Comparison of ENCODE assay signal across 29 cellular contexts in genomic region chr2:241842067-241842415, GRCh38. TPM values are rescaled to one million over a fixed set of nuclear protein-coding genes. Genes with fewer than 3 reads are reported as not detected.
DNase-seq lines count a peak whose midpoint lies in the region; ATAC-seq and TF ChIP-seq lines count a peak whose summit lies in the region.
"Had no signal": no experiment of that assay in that cellular context is flagged by ENCODE, and none has a peak within 500 bp of the region (broad histone marks: within the 10 kb centered on the region; RNA-seq: fewer than 3 reads in every experiment).

No MANE protein-coding gene starts in this region.

- H3K9me3 Mint-ChIP-seq in CD14-positive monocyte, result peaks cover 0 to 3% (median 0%) of the 10 kb centered on the region in 7 donors
- H3K9me3 Mint-ChIP-seq in central memory CD8-positive, alpha-beta T cell, result no peaks in the 10 kb centered on the region
- H3K9me3 Mint-ChIP-seq: activated T-helper 17 cell treated with anti-CD3 and anti-CD28 coated beads, Interleukin-2, amount 50 U/mL, for 72 hours had no signal

- peaks cover 4 to 6% of the 10 kb centered on the region in 2 donors for H3K36me3 Mint-ChIP-seq in CD14-positive monocyte
- H3K36me3 Mint-ChIP-seq in central memory CD8-positive, alpha-beta T cell (ENCODE audit: insufficient read depth), result peaks cover 12% of the 10 kb centered on the region

- WGBS in neuronal stem cell (ENCODE audit: extremely low coverage in 2 of 2, insufficient read length in 2 of 2, insufficient replicate concordance in 1 of 2), 2 donors, result no CpG with 5 or more reads among the region's 11 CpGs

- H3K18ac ChIP-seq in neuronal stem cell (ENCODE audit: low read length), result no peak overlapping the region

- no peak overlapping the region for H3K4me3 ChIP-seq in neuronal stem cell (ENCODE audit: low read length in 2 of 2)
- H3K4me3 ChIP-seq in SJCRH30, result no peak overlapping the region
- H3K4me3 ChIP-seq: smooth muscle cell, uterus had no signal

- H3K4me3 Mint-ChIP-seq in CD14-positive monocyte, result peak overlapping the region in 1 of 2 donors; percentile 89
- H3K4me3 Mint-ChIP-seq in central memory CD8-positive, alpha-beta T cell, result peak overlapping the region; percentile 18

- no peak overlapping the region for H2BK12ac ChIP-seq in neuronal stem cell (ENCODE audit: low read length)

- peak overlapping the region; percentile 64 for H2BK15ac ChIP-seq in neuronal stem cell (ENCODE audit: low read length)

- no peak overlapping the region for H2BK120ac ChIP-seq in neuronal stem cell (ENCODE audit: low read depth, low read length)

- no peak overlapping the region for H3K14ac ChIP-seq in neuronal stem cell (ENCODE audit: low read length)

- H4K8ac ChIP-seq in neuronal stem cell (ENCODE audit: low read depth, low read length), result no peak overlapping the region

- H2AFZ ChIP-seq in neuronal stem cell (ENCODE audit: low read length), result no peak overlapping the region

- H3K36me3 ChIP-seq in neuronal stem cell (replicated peaks in 1 of 2; ENCODE audit: control insufficient read depth in 2 of 2, insufficient read depth in 2 of 2, low read length in 2 of 2) (no peaks in the 10 kb centered on the region), SJCRH30 (no peaks in the 10 kb centered on the region)
- H3K36me3 ChIP-seq: colonic mucosa, heart left ventricle, Peyer's patch, uterus had no signal

- intact Hi-C loops in CD14-positive monocyte (cut with micrococcal nuclease), result no loop called here

- no peaks in the 10 kb centered on the region for H3K79me1 ChIP-seq in neuronal stem cell (ENCODE audit: low read depth, low read length)

- no peak overlapping the region for H3K23ac ChIP-seq in neuronal stem cell (ENCODE audit: low read depth, low read length, poor library complexity)

- no peak overlapping the region for H2BK5ac ChIP-seq in neuronal stem cell (ENCODE audit: low read length)

- peaks cover 38% of the 10 kb centered on the region for H3K4me1 Mint-ChIP-seq in CD14-positive monocyte
- peaks cover 51% of the 10 kb centered on the region for H3K4me1 Mint-ChIP-seq in central memory CD8-positive, alpha-beta T cell

- H2AK5ac ChIP-seq in neuronal stem cell (ENCODE audit: low read depth, low read length), result no peak overlapping the region

- no peak for ATAC-seq in central memory CD8-positive, alpha-beta T cell (replicated peaks; ENCODE audit: extremely low read depth, poor library complexity, severe bottlenecking)
- ATAC-seq in GM18873 (IDR thresholded peaks at IDR 0.05; ENCODE audit: low FRiP score, unreplicated experiment) (no peak), GM21723 (IDR thresholded peaks at IDR 0.05; ENCODE audit: unreplicated experiment) (no peak)
- ATAC-seq: esophagus mucosa had no signal

- H3K27me3 ChIP-seq in neuronal stem cell (ENCODE audit: control insufficient read depth in 3 of 3, insufficient read depth in 3 of 3, low read depth in 1 of 3, low read length in 3 of 3), result peaks cover 0 to 22% (median 17%) of the 10 kb centered on the region in 3 experiments
- no peaks in the 10 kb centered on the region for H3K27me3 ChIP-seq in SJCRH30
- H3K27me3 ChIP-seq: colonic mucosa, heart left ventricle, Peyer's patch, uterus had no signal

- H3K27me3 Mint-ChIP-seq in CD14-positive monocyte (ENCODE audit: low read depth in 3 of 3), result peaks cover 7 to 34% (median 25%) of the 10 kb centered on the region in 3 donors
- H3K27me3 Mint-ChIP-seq in central memory CD8-positive, alpha-beta T cell, result no peaks in the 10 kb centered on the region

- no peak for TF ChIP-seq CTCF in CD14-positive monocyte (IDR thresholded peaks at IDR 0.05)

- H3K9ac ChIP-seq in neuronal stem cell (ENCODE audit: low read depth, low read length, poor library complexity), result no peak overlapping the region

- H3K4me1 ChIP-seq in neuronal stem cell (ENCODE audit: control insufficient read depth in 2 of 2, insufficient read depth in 1 of 2, low read depth in 1 of 2, low read length in 2 of 2), result peaks cover 0 to 6% of the 10 kb centered on the region in 2 donors
- no peaks in the 10 kb centered on the region for H3K4me1 ChIP-seq in SJCRH30
- H3K4me1 ChIP-seq: colonic mucosa had no signal

- DNase-seq in CD14-positive monocyte (ENCODE audit: low spot score) (no peak), GM03348 (ENCODE audit: low spot score) (peak; percentile 4), neuronal stem cell (ENCODE audit: low spot score) (no peak), SJCRH30 (no peak), hepatic stellate cell (ENCODE audit: low spot score) (no peak)
- DNase-seq in central memory CD8-positive, alpha-beta T cell (ENCODE audit: low spot score in 2 of 2), result no peak
- DNase-seq: activated CD4-positive, CD25-positive, alpha-beta regulatory T cell; activated naive CD4-positive, alpha-beta T cell treated with anti-CD3 and anti-CD28 coated beads, Interleukin-2, amount 50 U/mL, for 16 hours; colonic mucosa; DND-41; foreskin fibroblast; IMR-90; mesendoderm; NCI-H1417; NCI-H2081 treated with DMSO at 0.1 percent for 48 hours; NCI-H345; NCI-H748 treated with DMSO at 0.1 percent for 48 hours; uterus had no signal

- H3K4ac ChIP-seq in neuronal stem cell (ENCODE audit: low read length), result no peak overlapping the region

- no peak overlapping the region for H3K27ac ChIP-seq in neuronal stem cell (replicated peaks; ENCODE audit: low read length)
- H3K27ac ChIP-seq in SJCRH30, result no peak overlapping the region
- H3K27ac ChIP-seq: uterus had no signal

- H3K4me2 ChIP-seq in neuronal stem cell (ENCODE audit: insufficient read depth, low read length, poor library complexity, severe bottlenecking), result no peak overlapping the region
- H3K4me2 ChIP-seq: smooth muscle cell had no signal

- no peak overlapping the region for H4K91ac ChIP-seq in neuronal stem cell (ENCODE audit: low read depth, low read length, poor library complexity)

- H3K27ac Mint-ChIP-seq in CD14-positive monocyte, result peak overlapping the region in 6 of 7 donors; percentile 16 to 95 (median 70)
- peak overlapping the region; percentile 95 for H3K27ac Mint-ChIP-seq in central memory CD8-positive, alpha-beta T cell (ENCODE audit: low read depth)

- H3K9me3 ChIP-seq in neuronal stem cell (replicated peaks in 1 of 2; ENCODE audit: control insufficient read depth in 2 of 2, insufficient read depth in 1 of 2, low read depth in 1 of 2, low read length in 2 of 2), result no peaks in the 10 kb centered on the region
- no peaks in the 10 kb centered on the region for H3K9me3 ChIP-seq in SJCRH30 (replicated peaks)
- H3K9me3 ChIP-seq: colonic mucosa, heart left ventricle, Peyer's patch, uterus had no signal

RNA-seq across cellular contexts. Expression of gene PDCD1, which starts 16.7 kb away (rescaled TPM):
- under 1 TPM in 1 of 2 donors, not detected in 1; 0.08 TPM for polyA plus RNA-seq in CD14-positive monocyte
- not detected for polyA plus RNA-seq in neuronal stem cell (2013, experiment 1 of 2)
- polyA plus RNA-seq in neuronal stem cell (2013, experiment 2 of 2), result not detected
- 0.08 and 0.28 TPM in 2 replicates for total RNA-seq in SJCRH30 (2014; rRNA removed; shearing (Covaris generic))
- total RNA-seq: bronchial epithelial cell, IMR-90, smooth muscle cell had no signal
- polyA plus RNA-seq: IMR-90, smooth muscle cell had no signal

RNA-seq across cellular contexts. Expression of gene RTP5, which starts 27.5 kb away (rescaled TPM):
- not detected for polyA plus RNA-seq in CD14-positive monocyte
- polyA plus RNA-seq in neuronal stem cell (2013, experiment 1 of 2), result not detected
- polyA plus RNA-seq in neuronal stem cell (2013, experiment 2 of 2), result not detected
- not detected in 2 replicates for total RNA-seq in SJCRH30 (2014; rRNA removed; shearing (Covaris generic))
- total RNA-seq: bronchial epithelial cell, colonic mucosa, esophagus mucosa, H1, heart left ventricle, IMR-90, left lobe of liver, smooth muscle cell had no signal
- polyA plus RNA-seq: H1; heart left ventricle; IMR-90; naive thymus-derived CD4-positive, alpha-beta T cell; smooth muscle cell had no signal

RNA-seq across cellular contexts. Expression of gene NEU4, which starts 33.0 kb away (rescaled TPM):
- under 1 TPM; 0.26 to 0.99 TPM for polyA plus RNA-seq in CD14-positive monocyte
- polyA plus RNA-seq in neuronal stem cell (2013, experiment 1 of 2), result 0.45 TPM
- polyA plus RNA-seq in neuronal stem cell (2013, experiment 2 of 2), result 0.37 TPM
- total RNA-seq in SJCRH30 (2014; rRNA removed; shearing (Covaris generic)), result 6.8 and 7.5 TPM in 2 replicates
- total RNA-seq: bronchial epithelial cell, esophagus mucosa, IMR-90, smooth muscle cell had no signal
- polyA plus RNA-seq: IMR-90; naive thymus-derived CD4-positive, alpha-beta T cell had no signal
